1 cellular context compared by ENCODE assay signal in the genomic region with DNA sequence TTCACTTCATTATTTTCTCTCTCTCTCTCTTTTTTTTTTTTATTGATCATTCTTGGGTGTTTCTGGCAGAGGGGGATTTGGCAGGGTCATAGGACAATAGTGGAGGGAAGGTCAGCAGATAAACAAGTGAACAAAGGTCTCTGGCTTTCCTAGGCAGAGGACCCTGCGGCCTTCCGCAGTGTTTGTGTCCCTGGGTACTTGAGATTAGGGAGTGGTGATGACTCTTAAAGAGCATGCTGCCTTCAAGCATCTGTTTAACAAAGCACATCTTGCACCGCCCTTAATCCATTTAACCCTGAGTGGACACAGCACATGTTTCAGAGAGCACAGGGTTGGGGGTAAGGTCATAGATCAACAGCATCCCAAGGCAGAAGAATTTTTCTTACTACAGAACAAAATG.
A peak's percentile ranks its signal among the peaks of the same experiment; 100 is the strongest.
TF ChIP-seq lines count a peak whose summit lies in the region.

No MANE protein-coding gene starts in this region.

TF ChIP-seq in K562, 482 proteins besides CTCF, POLR2A, EP300 and RAD21:
- TF ChIP-seq CBFA2T3 (IDR thresholded peaks at IDR 0.05), result peak; percentile 73
- peak; percentile 25; the same call in 1 of the 2 replicates for TF ChIP-seq SMARCA4 (IDR thresholded peaks at IDR 0.05)
- TF ChIP-seq TAL1 (IDR thresholded peaks at IDR 0.05), result peak; percentile 13; the same call in 1 of the 2 replicates
- 0 out of 4 replicates have a peak, but pooled peaks have one; percentile 10 to 13 for TF ChIP-seq KDM1A (IDR thresholded peaks at IDR 0.05)
- peak; percentile 54 for TF ChIP-seq CBFA2T2 (conservative IDR thresholded peaks at IDR 0.05)
- peak; percentile 41; the same call in 1 of the 2 replicates for TF ChIP-seq DPF2 (IDR thresholded peaks at IDR 0.05)
- TF ChIP-seq SOX6 (IDR thresholded peaks at IDR 0.05), result peak; percentile 22; the same call in 1 of the 2 replicates
- TF ChIP-seq ARID1B (IDR thresholded peaks at IDR 0.05), result peak; percentile 22; the same call in 1 of the 2 replicates
